In the genomic region with DNA sequence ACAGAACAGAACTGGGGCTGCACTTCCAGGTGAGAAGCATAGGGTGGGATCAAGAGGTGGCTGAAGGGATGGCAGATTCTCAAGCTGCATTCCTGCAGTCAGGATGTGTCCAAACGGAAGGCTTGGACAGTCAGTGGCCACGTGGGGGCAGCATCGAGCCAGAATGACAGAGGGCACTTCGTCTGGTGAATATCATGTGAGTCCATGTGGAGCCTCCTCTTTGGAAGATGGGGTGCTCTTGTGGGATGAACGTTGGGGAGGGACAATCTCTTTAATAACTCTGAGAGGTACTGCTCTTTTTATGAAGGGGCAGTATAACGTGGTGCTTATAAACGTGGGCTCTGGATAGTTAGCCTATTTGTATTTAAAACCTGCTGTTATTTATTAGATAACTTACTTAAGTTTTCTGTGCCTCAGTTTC, we compare ENCODE assay signal across 8 cellular contexts.
DNase-seq lines count a peak whose midpoint lies in the region; TF ChIP-seq lines count a peak whose summit lies in the region.

No MANE protein-coding gene starts in this region.

- H3K27me3 Mint-ChIP-seq in progenitor cell of endocrine pancreas = peaks cover 20% of the 10 kb centered on the region

- no peaks in the 10 kb centered on the region for H3K36me3 Mint-ChIP-seq in progenitor cell of endocrine pancreas (ENCODE audit: insufficient read depth)

- H3K4me2 ChIP-seq in KMS-11 = no peak overlapping the region

- H2AFZ ChIP-seq in KMS-11 (ENCODE audit: low read depth) = no peak overlapping the region

- H3K27ac ChIP-seq in KMS-11 (no peak overlapping the region), cardiac muscle cell (no peak overlapping the region), vagina (no peak overlapping the region)

- peaks cover 26% of the 10 kb centered on the region for H3K4me1 ChIP-seq in KMS-11 (ENCODE audit: low read depth, poor library complexity, severe bottlenecking)
- no peaks in the 10 kb centered on the region for H3K4me1 ChIP-seq in cardiac muscle cell (ENCODE audit: low read depth)
- no peaks in the 10 kb centered on the region for H3K4me1 ChIP-seq in vagina

- no peaks in the 10 kb centered on the region for H4K20me1 ChIP-seq in KMS-11 (ENCODE audit: insufficient read depth)

- no peak overlapping the region for H3K9ac ChIP-seq in KMS-11

- H3K9me3 Mint-ChIP-seq in progenitor cell of endocrine pancreas (ENCODE audit: low read depth) = no peaks in the 10 kb centered on the region

- DNase-seq in DMS 273 (lab: John Stamatoyannopoulos, UW; ENCODE audit: unreplicated experiment) = peak; percentile 87
- no peak for DNase-seq in DMS 273 treated with DMSO at 0.1 percent for 48 hours (lab: John Stamatoyannopoulos, UW)
- DNase-seq in SK-N-DZ (ENCODE audit: low spot score) = peak; percentile 78
- peak; percentile 63 for DNase-seq in activated naive CD4-positive, alpha-beta T cell treated with anti-CD3 and anti-CD28 coated beads, Interleukin-2, amount 50 U/mL, for 16 hours
- DNase-seq in cardiac muscle cell (ENCODE audit: low read depth in 1 of 2, low spot score in 1 of 2) = peak; percentile 79 to 87
- DNase-seq in progenitor cell of endocrine pancreas (ENCODE audit: low spot score, unreplicated experiment) = peak; percentile 81
- DNase-seq in vagina (ENCODE audit: extremely low spot score in 2 of 2) = no peak

- no peak overlapping the region for H3K4me3 Mint-ChIP-seq in progenitor cell of endocrine pancreas (ENCODE audit: low read depth)

- H3K36me3 ChIP-seq in KMS-11 (ENCODE audit: insufficient read depth) = no peaks in the 10 kb centered on the region
- H3K36me3 ChIP-seq in cardiac muscle cell = no peaks in the 10 kb centered on the region
- no peaks in the 10 kb centered on the region for H3K36me3 ChIP-seq in vagina

- no peaks in the 10 kb centered on the region for H3K79me2 ChIP-seq in KMS-11 (ENCODE audit: insufficient read depth, low read depth)

- H3K27ac Mint-ChIP-seq in progenitor cell of endocrine pancreas = peak overlapping the region; percentile 46

- H3K4me3 ChIP-seq in KMS-11 (IDR thresholded peaks at IDR 0.05; ENCODE audit: insufficient read depth, low read depth, low read length) = no peak overlapping the region
- no peak overlapping the region for H3K4me3 ChIP-seq in cardiac muscle cell
- no peak overlapping the region for H3K4me3 ChIP-seq in vagina

- H3K4me1 Mint-ChIP-seq in progenitor cell of endocrine pancreas (ENCODE audit: low read depth) = peaks cover 3% of the 10 kb centered on the region

- H3K27me3 ChIP-seq in KMS-11 (ENCODE audit: insufficient read depth, low read depth) (no peaks in the 10 kb centered on the region), cardiac muscle cell (peaks cover 41% of the 10 kb centered on the region), vagina (no peaks in the 10 kb centered on the region)

- TF ChIP-seq CTCF in KMS-11 (conservative IDR thresholded peaks at IDR 0.05; ENCODE audit: low read depth, low read length) = peak; percentile 89
- peak; percentile 90 for TF ChIP-seq CTCF in cardiac muscle cell (IDR thresholded peaks at IDR 0.05; ENCODE audit: low read depth, low read length)
- peak; percentile 91 for TF ChIP-seq CTCF in progenitor cell of endocrine pancreas (IDR thresholded peaks at IDR 0.05; ENCODE audit: unreplicated experiment)
- TF ChIP-seq CTCF in vagina (IDR thresholded peaks at IDR 0.05) = peak; percentile 61 to 69 (median 68)

- no peaks in the 10 kb centered on the region for H3K9me3 ChIP-seq in cardiac muscle cell (ENCODE audit: low read depth)
- no peaks in the 10 kb centered on the region for H3K9me3 ChIP-seq in vagina

- TF ChIP-seq POLR2A in vagina (IDR thresholded peaks at IDR 0.05) = no peak

- intact Hi-C loops in vagina (cut with DNase I) = loop anchor here (10.0 kb wide), 1 partner anchor 347 kb away; no protein-coding TSS in a partner anchor

Comparison
In these comparisons a context has a peak if more than half of its experiments do, and no peak if none do; other contexts are left out.
1. DNase-seq: peak in DMS 273 (single experiment), SK-N-DZ (single experiment), activated naive CD4-positive, alpha-beta T cell treated with anti-CD3 and anti-CD28 coated beads, Interleukin-2, amount 50 U/mL, for 16 hours (single experiment), cardiac muscle cell (2 of 2) and progenitor cell of endocrine pancreas (single experiment); none in DMS 273 treated with DMSO at 0.1 percent for 48 hours (single experiment) and vagina (0 of 2).
2. Peak in every context shown above with its lines, with median percentiles within 50 percentile points of each other: CTCF ChIP-seq.